Comparison of ENCODE assay signal across 8 cellular contexts in the genomic region with DNA sequence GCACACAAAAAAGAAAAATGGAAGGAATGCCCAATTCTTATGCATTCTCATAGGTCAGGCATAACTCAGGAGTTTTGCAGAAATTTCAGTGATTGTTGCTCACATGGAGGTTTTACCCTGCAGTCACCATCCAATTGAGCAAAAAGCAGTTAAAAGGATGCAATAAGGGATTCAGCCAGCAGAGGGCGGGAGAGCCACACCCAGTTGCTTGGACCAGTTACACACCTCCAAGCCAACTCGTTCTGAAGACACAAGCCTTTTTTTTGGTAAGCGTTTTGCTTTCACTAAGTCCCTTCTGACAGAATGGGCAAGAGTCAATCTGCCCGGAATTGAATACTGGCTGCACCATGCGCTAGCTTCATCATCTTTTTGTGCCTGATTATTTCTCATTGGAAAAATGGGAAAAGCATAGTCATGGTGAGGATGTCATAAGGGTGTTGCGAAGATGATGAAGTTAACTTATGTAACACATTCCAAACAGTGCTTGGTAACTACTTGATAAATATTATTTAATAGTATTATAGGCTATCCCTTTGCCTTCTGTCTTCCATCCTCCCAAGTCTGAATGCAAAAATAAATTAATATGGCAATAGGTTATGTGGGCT.
DNase-seq lines count a peak whose midpoint lies in the region; ATAC-seq and TF ChIP-seq lines count a peak whose summit lies in the region.

No MANE protein-coding gene starts in this region.

- WGBS in lung, 2 donors = 28 to 30% methylated on average over 6 of the region's 6 CpGs

- ATAC-seq in HG03342 (IDR thresholded peaks at IDR 0.05; ENCODE audit: unreplicated experiment) (peak; percentile 91), lung (ENCODE audit: insufficient read depth, low FRiP score) (peak; percentile 76)

- no peaks in the 10 kb centered on the region for H3K36me3 ChIP-seq in lung (ENCODE audit: control insufficient read depth in 2 of 2, insufficient read depth in 2 of 2, low read length in 2 of 2)

- H3K27ac ChIP-seq in C4-2B (no peak overlapping the region), lung (ENCODE audit: low read depth in 1 of 2, low read length in 1 of 2) (no peak overlapping the region)

- H3K27me3 ChIP-seq in lung (ENCODE audit: control insufficient read depth, insufficient read depth) = no peaks in the 10 kb centered on the region

- H3K9me3 ChIP-seq in lung (ENCODE audit: control insufficient read depth in 2 of 2, insufficient read depth in 1 of 2, low read length in 1 of 2) = no peaks in the 10 kb centered on the region

- DNase-seq in GM19240 (ENCODE audit: insufficient read length, low spot score) = peak; percentile 40
- DNase-seq in NCI-H524 (lab: John Stamatoyannopoulos, UW) = peak; percentile 52 to 83
- peak; percentile 22 to 49 for DNase-seq in activated CD4-positive, alpha-beta T cell treated with anti-CD3 and anti-CD28 coated beads, Interleukin-2, amount 50 U/mL, for 24 hours (ENCODE audit: low read depth in 1 of 2, low spot score in 1 of 2)
- peak; percentile 3 for DNase-seq in effector CD8-positive, alpha-beta T cell (lab: John Stamatoyannopoulos, UW)
- peak; percentile 67 for DNase-seq in lung (ENCODE audit: low spot score)
- peak; percentile 17 for DNase-seq in stimulated activated CD8-positive, alpha-beta memory T cell treated with anti-CD3 and anti-CD28 coated beads, Interleukin-15, amount 100 ng/mL, for 1 hour (ENCODE audit: low read depth)

- H3K4me1 ChIP-seq in lung (ENCODE audit: control insufficient read depth in 2 of 2, insufficient read depth in 2 of 2, low read length in 2 of 2) = no peaks in the 10 kb centered on the region

- TF ChIP-seq CTCF in C4-2B (conservative IDR thresholded peaks at IDR 0.05) = peak; percentile 90
- peak; percentile 75 for TF ChIP-seq CTCF in lung (IDR thresholded peaks at IDR 0.05; ENCODE audit: control extremely low read depth, extremely low read depth)

- no peak overlapping the region for H3K4me3 ChIP-seq in lung

Comparison
In these comparisons a context has a peak if more than half of its experiments do, and no peak if none do; other contexts are left out.
1. DNase-seq: peak in every context shown above with its lines; median percentile 68 in NCI-H524; 67 in lung; 40 in GM19240; 36 in activated CD4-positive, alpha-beta T cell treated with anti-CD3 and anti-CD28 coated beads, Interleukin-2, amount 50 U/mL, for 24 hours; 17 in stimulated activated CD8-positive, alpha-beta memory T cell treated with anti-CD3 and anti-CD28 coated beads, Interleukin-15, amount 100 ng/mL, for 1 hour; 3 in effector CD8-positive, alpha-beta T cell.